ENCODE assay signal across 18 cellular contexts in the genomic region with DNA sequence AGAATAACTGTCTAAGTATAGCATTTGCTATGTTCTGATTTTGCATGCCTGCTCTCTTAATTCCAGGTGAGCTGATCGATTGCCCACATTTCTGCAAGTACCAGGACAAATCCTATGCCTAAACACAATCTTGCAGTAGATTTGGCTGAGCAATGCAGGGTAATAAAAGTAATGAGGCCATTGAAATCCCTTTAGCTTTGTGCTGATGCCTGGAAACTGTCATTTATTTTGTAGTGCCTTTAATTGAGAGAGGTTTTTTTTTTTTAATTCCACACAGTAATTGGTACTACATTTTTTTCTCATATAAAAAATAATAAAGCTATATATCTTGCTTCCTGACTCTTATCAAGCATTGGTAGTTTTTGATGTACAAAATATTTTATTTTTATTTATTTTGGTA.
"Had no signal": no experiment of that assay in that cellular context is flagged by ENCODE, and none has a peak within 500 bp of the region (broad histone marks: within the 10 kb centered on the region; RNA-seq: fewer than 3 reads in every experiment).

No MANE protein-coding gene starts in this region.

- H3K27me3 ChIP-seq: right atrium auricular region, tibial artery, uterus had no signal

- H3K36me3 Mint-ChIP-seq: activated naive CD8-positive, alpha-beta T cell treated with anti-CD3 and anti-CD28 coated beads, Interleukin-2, amount 10 ng/mL, durations not matched to agents 7 days and 5 days; mesothelial cell of epicardium had no signal

- H3K9me3 ChIP-seq: lower lobe of right lung, right atrium auricular region, tibial artery, uterus had no signal

- H3K9me3 Mint-ChIP-seq: activated naive CD8-positive, alpha-beta T cell treated with anti-CD3 and anti-CD28 coated beads, Interleukin-2, amount 10 ng/mL, durations not matched to agents 7 days and 5 days had no signal

- H3K27ac Mint-ChIP-seq: activated naive CD8-positive, alpha-beta T cell treated with anti-CD3 and anti-CD28 coated beads, Interleukin-2, amount 10 ng/mL, durations not matched to agents 7 days and 5 days; mesothelial cell of epicardium; progenitor cell of endocrine pancreas had no signal

- H3K4me1 Mint-ChIP-seq: activated naive CD8-positive, alpha-beta T cell treated with anti-CD3 and anti-CD28 coated beads, Interleukin-2, amount 10 ng/mL, durations not matched to agents 7 days and 5 days had no signal

- H3K36me3 ChIP-seq: lower lobe of right lung, right atrium auricular region, tibial artery, uterus had no signal

- H3K27me3 Mint-ChIP-seq: activated naive CD8-positive, alpha-beta T cell treated with anti-CD3 and anti-CD28 coated beads, Interleukin-2, amount 10 ng/mL, durations not matched to agents 7 days and 5 days had no signal

- H3K4me3 ChIP-seq: lower lobe of right lung, right atrium auricular region, skin epidermis, tibial artery, uterus had no signal

- DNase-seq: activated naive CD4-positive, alpha-beta T cell; activated naive CD8-positive, alpha-beta T cell treated with anti-CD3 and anti-CD28 coated beads, Interleukin-2, amount 10 ng/mL, durations not matched to agents 7 days and 5 days; activated T-cell treated with anti-CD3 and anti-CD28 coated beads for 4 hours; aorta; cortex of kidney; effector CD4-positive, alpha-beta T cell; foreskin fibroblast; lower lobe of right lung; stimulated activated CD4-positive, alpha-beta T cell treated with anti-CD3 and anti-CD28 coated beads, Interleukin-4, amount 100 ng/mL, for 24 hours; stimulated activated naive CD4-positive, alpha-beta T cell; tibial artery; uterus had no signal

- H3K27ac ChIP-seq: lower lobe of right lung, right atrium auricular region, skin epidermis, tibial artery, uterus had no signal

- H3K4me1 ChIP-seq: lower lobe of right lung, right atrium auricular region, tibial artery, uterus had no signal

- H3K4me3 Mint-ChIP-seq: activated naive CD8-positive, alpha-beta T cell treated with anti-CD3 and anti-CD28 coated beads, Interleukin-2, amount 10 ng/mL, durations not matched to agents 7 days and 5 days; mesothelial cell of epicardium had no signal

- ATAC-seq: activated CD4-positive, CD25-positive, alpha-beta regulatory T cell treated with anti-CD3 and anti-CD28 coated beads, Interleukin-2, amount 50 U/mL, for 24 hours; lower lobe of right lung had no signal

- FAIRE-seq: endothelial cell of umbilical vein had no signal
